Comparison of ENCODE assay signal across 9 cellular contexts in the genomic region with DNA sequence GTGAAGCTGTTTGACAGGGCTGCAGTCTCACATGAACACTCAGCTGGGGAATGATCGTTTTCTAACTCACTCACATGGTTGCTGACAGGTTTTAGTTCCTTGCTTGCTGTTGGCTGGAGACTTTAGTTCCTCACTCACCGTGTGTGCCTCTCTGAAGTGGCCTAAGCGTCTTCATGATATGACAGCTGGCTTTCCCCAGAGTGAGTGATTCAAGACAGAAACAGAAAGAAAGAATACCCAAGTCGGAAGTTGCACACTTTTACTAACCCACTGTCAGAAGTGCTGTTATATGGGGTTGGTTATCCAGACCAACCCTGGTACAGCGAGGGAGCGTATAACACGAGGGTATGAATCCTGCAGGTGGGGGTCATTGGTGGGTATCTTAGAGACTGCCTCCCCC.
DNase-seq lines count a peak whose midpoint lies in the region; ATAC-seq, FAIRE-seq and TF ChIP-seq lines count a peak whose summit lies in the region.
"Had no signal": no experiment of that assay in that cellular context is flagged by ENCODE, and none has a peak within 500 bp of the region (broad histone marks: within the 10 kb centered on the region; RNA-seq: fewer than 3 reads in every experiment).

No MANE protein-coding gene starts in this region.

- WGBS in right lobe of liver (ENCODE audit: insufficient coverage, low coverage, low lambda C conversion rate, missing lambda C conversion rate), result 59% methylated on average over 7 of the region's 7 CpGs
- 43% methylated on average over 7 of the region's 7 CpGs for WGBS in HepG2 (ENCODE audit: low lambda C conversion rate)

- no peak for TF ChIP-seq RAD21 in HepG2 (CRISPR knock-in tag; IDR thresholded peaks at IDR 0.05)

- H3K9me3 ChIP-seq in right lobe of liver, result no peaks in the 10 kb centered on the region
- H3K9me3 ChIP-seq in HepG2 (ENCODE audit: low read length), result no peaks in the 10 kb centered on the region
- no peaks in the 10 kb centered on the region for H3K9me3 ChIP-seq in SJCRH30 (replicated peaks)
- H3K9me3 ChIP-seq in MG63, result no peaks in the 10 kb centered on the region

- TF ChIP-seq CTCF in right lobe of liver (IDR thresholded peaks at IDR 0.05) (no peak), HepG2 (CRISPR knock-in tag; IDR thresholded peaks at IDR 0.05) (no peak)

- no peak for FAIRE-seq in HepG2 (lab: Jason Lieb, UNC)

- no TSS peak for BruUV-seq in HepG2 (replicated peaks; lab: Mats Ljungman, UMichigan)

- no peak overlapping the region for H3K4me2 ChIP-seq in HepG2 (ENCODE audit: low read depth, low read length)

- H3K36me3 ChIP-seq in right lobe of liver (no peaks in the 10 kb centered on the region), HepG2 (replicated peaks in 1 of 2; ENCODE audit: control insufficient read depth in 1 of 2, insufficient read depth in 2 of 2, low read length in 2 of 2) (no peaks in the 10 kb centered on the region), SJCRH30 (no peaks in the 10 kb centered on the region), MG63 (no peaks in the 10 kb centered on the region)

- H3K4me3 ChIP-seq in right lobe of liver, result no peak overlapping the region
- H3K4me3 ChIP-seq in HepG2 (replicated peaks in 1 of 3; ENCODE audit: insufficient read depth in 1 of 3, low read depth in 2 of 3, low read length in 3 of 3), result no peak overlapping the region
- H3K4me3 ChIP-seq in SJCRH30, result no peak overlapping the region
- no peak overlapping the region for H3K4me3 ChIP-seq in MG63

- ATAC-seq in right lobe of liver, result peak; percentile 39 to 57 (median 43)
- no peak for ATAC-seq in HepG2
- ATAC-seq in HG03520 (IDR thresholded peaks at IDR 0.05; ENCODE audit: unreplicated experiment), result peak; percentile 99

- peaks cover 0 to 3% (median 0%) of the 10 kb centered on the region in 4 donors for H3K4me1 ChIP-seq in right lobe of liver
- no peaks in the 10 kb centered on the region for H3K4me1 ChIP-seq in HepG2 (ENCODE audit: insufficient read depth, low read length)
- no peaks in the 10 kb centered on the region for H3K4me1 ChIP-seq in SJCRH30

- CTCF ChIA-PET in HepG2 (lab: Yijun Ruan, JAX; ENCODE audit: low intra/inter-chr PET ratio, low total read pairs), result no interaction called here

- no peak overlapping the region for H3K27ac ChIP-seq in right lobe of liver
- H3K27ac ChIP-seq in HepG2 (ENCODE audit: extremely low read length, insufficient read depth, low read length), result no peak overlapping the region
- no peak overlapping the region for H3K27ac ChIP-seq in SJCRH30

- no peaks in the 10 kb centered on the region for H3K27me3 ChIP-seq in right lobe of liver
- no peaks in the 10 kb centered on the region for H3K27me3 ChIP-seq in HepG2 (ENCODE audit: control insufficient read depth in 1 of 2, insufficient read depth in 2 of 2, low read length in 2 of 2)
- no peaks in the 10 kb centered on the region for H3K27me3 ChIP-seq in SJCRH30
- no peaks in the 10 kb centered on the region for H3K27me3 ChIP-seq in MG63

- no peaks in the 10 kb centered on the region for H3K79me2 ChIP-seq in HepG2 (ENCODE audit: insufficient read depth, low read length)

- no peak overlapping the region for H2AFZ ChIP-seq in HepG2 (ENCODE audit: low read length)

- TF ChIP-seq POLR2A in right lobe of liver (IDR thresholded peaks at IDR 0.05) (no peak), HepG2 (IDR thresholded peaks at IDR 0.05; ENCODE audit: insufficient read depth in 1 of 2, low read depth in 2 of 2, low read length in 2 of 2) (no peak)

- TF ChIP-seq EP300 in HepG2 (IDR thresholded peaks at IDR 0.05; ENCODE audit: low read depth in 2 of 2, low read length in 2 of 2), result no peak
- TF ChIP-seq EP300 in HepG2 (CRISPR knock-in tag; IDR thresholded peaks at IDR 0.05; ENCODE audit: borderline replicate concordance), result no peak

- H3K9ac ChIP-seq in HepG2 (ENCODE audit: insufficient read depth, low read depth, low read length), result no peak overlapping the region

- intact Hi-C loops in right lobe of liver (cut with DNase I) (no loop called here), HepG2 (cut with micrococcal nuclease; ENCODE audit: unreplicated experiment) (no loop called here)

- DNase-seq in right lobe of liver (no peak), HepG2 (ENCODE audit: low spot score) (no peak), SJCRH30 (no peak), ACHN (no peak), MG63 (no peak)
- peak; percentile 62 for DNase-seq in activated CD8-positive, alpha-beta memory T cell treated with anti-CD3 and anti-CD28 coated beads, Interleukin-2, amount 50 U/mL, for 48 hours
- peak; percentile 29 to 65 (median 44) for DNase-seq in stimulated activated CD4-positive, alpha-beta T cell treated with anti-CD3 and anti-CD28 coated beads, TNF-alpha, amount 100 ng/mL, for 48 hours (ENCODE audit: low read depth in 3 of 3)
- DNase-seq: left cardiac atrium had no signal

- no peaks in the 10 kb centered on the region for H4K20me1 ChIP-seq in HepG2 (ENCODE audit: insufficient read depth, low read length)

- POLR2A ChIA-PET in HepG2 (lab: Yijun Ruan, JAX), result no interaction called here

- in situ Hi-C loops in HepG2 (cut with HindIII; ENCODE audit: extremely low pct_ligation_motif_present, low pct_unique_long_range_greater_than_20kb), result loop anchor here (25.0 kb wide), 1 partner anchor 915 kb away; no protein-coding TSS in a partner anchor
- in situ Hi-C loops in ACHN (cut with HindIII; ENCODE audit: low pct_ligation_motif_present, low pct_unique_long_range_greater_than_20kb, low sequenced_read_pairs), result no loop called here

TF ChIP-seq in HepG2, 621 proteins besides CTCF, POLR2A, EP300 and RAD21:
- TF ChIP-seq ZBTB2 (CRISPR knock-in tag; IDR thresholded peaks at IDR 0.05; ENCODE audit: low read depth), result no peak
- TF ChIP-seq ZNF597 (CRISPR knock-in tag; IDR thresholded peaks at IDR 0.05), result no peak
- TF ChIP-seq MTF2 (CRISPR knock-in tag; IDR thresholded peaks at IDR 0.05; ENCODE audit: borderline replicate concordance), result no peak
- TF ChIP-seq SMARCE1 (IDR thresholded peaks at IDR 0.05; ENCODE audit: borderline replicate concordance), result no peak

Comparison
In these comparisons a context has a peak if more than half of its experiments do, and no peak if none do; other contexts are left out.
1. DNase-seq: peak in activated CD8-positive, alpha-beta memory T cell treated with anti-CD3 and anti-CD28 coated beads, Interleukin-2, amount 50 U/mL, for 48 hours (single experiment) and stimulated activated CD4-positive, alpha-beta T cell treated with anti-CD3 and anti-CD28 coated beads, TNF-alpha, amount 100 ng/mL, for 48 hours (3 of 3); none in right lobe of liver (0 of 3), HepG2 (single experiment), SJCRH30 (0 of 2), ACHN (single experiment) and MG63 (single experiment).